In the genomic region with DNA sequence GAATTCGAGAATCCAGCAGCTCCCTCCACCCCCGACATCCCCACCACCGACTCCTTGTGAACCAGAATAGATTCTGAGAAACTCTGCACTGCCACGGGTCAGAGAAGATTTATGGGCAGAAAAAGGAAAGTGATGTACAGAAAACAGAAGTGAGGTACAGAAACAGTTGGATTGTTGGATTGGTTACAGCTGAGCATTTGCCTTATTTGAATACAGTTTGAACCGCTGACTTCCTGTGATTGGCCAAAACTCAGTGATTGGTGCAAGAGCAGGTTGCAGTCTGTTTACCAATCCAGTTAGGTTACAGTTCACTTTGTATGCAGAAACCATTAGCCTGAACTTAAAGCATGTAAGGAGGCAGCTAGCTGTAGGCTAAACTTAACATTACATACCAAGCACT, we compare ENCODE assay signal across 21 cellular contexts.
A peak's percentile ranks its signal among the peaks of the same experiment; 100 is the strongest.
DNase-seq lines count a peak whose midpoint lies in the region; ATAC-seq and TF ChIP-seq lines count a peak whose summit lies in the region.
"Had no signal": no experiment of that assay in that cellular context is flagged by ENCODE, and none has a peak within 500 bp of the region (broad histone marks: within the 10 kb centered on the region; RNA-seq: fewer than 3 reads in every experiment).

No MANE protein-coding gene starts in this region.

- no peaks in the 10 kb centered on the region for H4K20me1 ChIP-seq in neural progenitor cell (ENCODE audit: low read depth)

- peak overlapping the region; percentile 3 for H2AFZ ChIP-seq in neural progenitor cell (replicated peaks)

- no peak overlapping the region for H3K9ac ChIP-seq in neural progenitor cell

- H3K4me1 Mint-ChIP-seq in neural progenitor cell = no peaks in the 10 kb centered on the region
- H3K4me1 Mint-ChIP-seq: activated CD4-positive, alpha-beta memory T cell treated with anti-CD3 and anti-CD28 coated beads, Interleukin-2, amount 10 ng/mL, durations not matched to agents 7 days and 5 days; activated naive CD4-positive, alpha-beta T cell treated with anti-CD3 and anti-CD28 coated beads, Interleukin-2, amount 10 ng/mL, durations not matched to agents 7 days and 5 days; memory B cell; T-cell had no signal

- H3K9me3 ChIP-seq in neural progenitor cell (ENCODE audit: low read depth) = no peaks in the 10 kb centered on the region
- H3K9me3 ChIP-seq: colonic mucosa, stomach had no signal

- ATAC-seq in GM18867 (IDR thresholded peaks at IDR 0.05; ENCODE audit: unreplicated experiment) = peak; percentile 77
- peak; percentile 60 for ATAC-seq in HG02870 (IDR thresholded peaks at IDR 0.05; ENCODE audit: unreplicated experiment)
- ATAC-seq: activated T-cell treated with anti-CD3 and anti-CD28 coated beads, Interleukin-2, amount 50 U/mL, for 4 hours; natural killer cell treated with Interleukin-12 subunit alpha and Interleukin-12 subunit beta and Interleukin-15 and Interleukin-18, amount 100 ng/mL, for 72 hours; T-cell had no signal

- H3F3A ChIP-seq in neural progenitor cell (ENCODE audit: low read depth) = no peaks in the 10 kb centered on the region

- no peak overlapping the region for H3K4me3 Mint-ChIP-seq in neural progenitor cell
- H3K4me3 Mint-ChIP-seq: activated CD4-positive, alpha-beta memory T cell treated with anti-CD3 and anti-CD28 coated beads, Interleukin-2, amount 10 ng/mL, durations not matched to agents 7 days and 5 days; activated naive CD4-positive, alpha-beta T cell treated with anti-CD3 and anti-CD28 coated beads, Interleukin-2, amount 10 ng/mL, durations not matched to agents 7 days and 5 days; activated T-cell treated with anti-CD3 and anti-CD28 coated beads, Interleukin-2, amount 50 U/mL, for 4 hours; memory B cell; natural killer cell treated with Interleukin-12 subunit alpha and Interleukin-12 subunit beta and Interleukin-15 and Interleukin-18, amount 100 ng/mL, for 72 hours; T-cell had no signal

- no peak for TF ChIP-seq CTCF in NB4 (IDR thresholded peaks at IDR 0.05; ENCODE audit: low read depth, low read length)
- TF ChIP-seq CTCF in neural progenitor cell (IDR thresholded peaks at IDR 0.05) = no peak

- H3K79me2 ChIP-seq in neural progenitor cell (ENCODE audit: low read depth) = no peaks in the 10 kb centered on the region

- no peaks in the 10 kb centered on the region for H3K36me3 ChIP-seq in neural progenitor cell
- H3K36me3 ChIP-seq: colonic mucosa, stomach had no signal

- H3K27me3 Mint-ChIP-seq in neural progenitor cell (ENCODE audit: insufficient read depth, low read depth) = no peaks in the 10 kb centered on the region
- H3K27me3 Mint-ChIP-seq: activated naive CD4-positive, alpha-beta T cell treated with anti-CD3 and anti-CD28 coated beads, Interleukin-2, amount 10 ng/mL, durations not matched to agents 7 days and 5 days had no signal

- H3K4me3 ChIP-seq in NB4 (ENCODE audit: low read depth, low read length) = no peak overlapping the region
- H3K4me3 ChIP-seq in neural progenitor cell = no peak overlapping the region
- H3K4me3 ChIP-seq: colonic mucosa, stomach had no signal

- H3K27ac ChIP-seq in neural progenitor cell = no peak overlapping the region
- H3K27ac ChIP-seq: colonic mucosa, stomach had no signal

- no peak overlapping the region for H3K27ac Mint-ChIP-seq in neural progenitor cell
- H3K27ac Mint-ChIP-seq: activated CD4-positive, alpha-beta memory T cell treated with anti-CD3 and anti-CD28 coated beads, Interleukin-2, amount 10 ng/mL, durations not matched to agents 7 days and 5 days; activated naive CD4-positive, alpha-beta T cell treated with anti-CD3 and anti-CD28 coated beads, Interleukin-2, amount 10 ng/mL, durations not matched to agents 7 days and 5 days; memory B cell; natural killer cell treated with Interleukin-12 subunit alpha and Interleukin-12 subunit beta and Interleukin-15 and Interleukin-18, amount 100 ng/mL, for 72 hours; T-cell had no signal

- no peak for TF ChIP-seq POLR2A in NB4 (IDR thresholded peaks at IDR 0.05; ENCODE audit: extremely low read depth, insufficient read length)

- DNase-seq in NB4 (ENCODE audit: low read depth) = peak; percentile 7
- DNase-seq in neural progenitor cell (ENCODE audit: low spot score) = no peak
- DNase-seq in hippocampal formation (lab: John Stamatoyannopoulos, UW) = no peak
- DNase-seq in activated CD8-positive, alpha-beta memory T cell treated with anti-CD3 and anti-CD28 coated beads, Interleukin-2, amount 50 U/mL, for 48 hours = no peak
- no peak for DNase-seq in SHP77 (lab: John Stamatoyannopoulos, UW)
- no peak for DNase-seq in AG20443 (ENCODE audit: low spot score)
- DNase-seq: activated CD4-positive, alpha-beta memory T cell treated with anti-CD3 and anti-CD28 coated beads, Interleukin-2, amount 10 ng/mL, durations not matched to agents 7 days and 5 days; activated naive CD4-positive, alpha-beta T cell treated with anti-CD3 and anti-CD28 coated beads, Interleukin-2, amount 10 ng/mL, durations not matched to agents 7 days and 5 days; activated T-cell treated with anti-CD3 and anti-CD28 coated beads, Interleukin-2, amount 50 U/mL, for 4 hours; colonic mucosa; DMS79 treated with DMSO at 0.1 percent for 48 hours; H7; kidney; NCI-H187 treated with DMSO at 0.1 percent for 48 hours; NCI-H446 treated with DMSO at 0.1 percent for 48 hours; stomach; T-cell had no signal

- no peaks in the 10 kb centered on the region for H3K9me3 Mint-ChIP-seq in neural progenitor cell
- H3K9me3 Mint-ChIP-seq: activated CD4-positive, alpha-beta memory T cell treated with anti-CD3 and anti-CD28 coated beads, Interleukin-2, amount 10 ng/mL, durations not matched to agents 7 days and 5 days; activated naive CD4-positive, alpha-beta T cell treated with anti-CD3 and anti-CD28 coated beads, Interleukin-2, amount 10 ng/mL, durations not matched to agents 7 days and 5 days; activated T-cell treated with anti-CD3 and anti-CD28 coated beads, Interleukin-2, amount 50 U/mL, for 4 hours had no signal

- no peaks in the 10 kb centered on the region for H3K27me3 ChIP-seq in neural progenitor cell
- H3K27me3 ChIP-seq: colonic mucosa, stomach had no signal

- no peak overlapping the region for H3K4me2 ChIP-seq in neural progenitor cell

- no peaks in the 10 kb centered on the region for H3K36me3 Mint-ChIP-seq in neural progenitor cell
- H3K36me3 Mint-ChIP-seq: activated naive CD4-positive, alpha-beta T cell treated with anti-CD3 and anti-CD28 coated beads, Interleukin-2, amount 10 ng/mL, durations not matched to agents 7 days and 5 days; memory B cell; natural killer cell treated with Interleukin-12 subunit alpha and Interleukin-12 subunit beta and Interleukin-15 and Interleukin-18, amount 100 ng/mL, for 72 hours; T-cell had no signal

- no peaks in the 10 kb centered on the region for H3K4me1 ChIP-seq in neural progenitor cell
- H3K4me1 ChIP-seq: colonic mucosa, stomach had no signal
